In the genomic region with DNA sequence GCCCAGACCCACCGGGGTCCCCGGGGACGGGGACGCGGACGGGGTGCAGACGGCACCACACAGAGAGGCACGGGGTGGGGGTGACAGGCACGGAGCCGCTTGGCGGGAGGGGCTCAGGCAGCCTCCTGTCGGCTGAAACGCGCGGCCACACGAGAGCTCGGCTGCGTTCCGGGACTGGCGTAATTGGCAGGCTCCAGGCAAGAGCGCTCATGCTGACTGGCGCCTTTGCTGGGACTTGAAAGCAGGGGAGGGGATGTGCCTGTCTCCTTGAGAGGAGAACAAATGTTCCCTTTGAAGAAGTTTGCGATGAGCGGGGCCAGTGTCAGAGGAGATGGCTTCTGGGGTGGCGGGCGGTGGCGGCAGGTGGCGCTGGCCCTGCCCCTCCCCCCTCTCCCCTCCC, we compare ENCODE assay signal across 9 cellular contexts. TPM values are rescaled to one million over a fixed set of nuclear protein-coding genes. Genes with fewer than 3 reads are reported as not detected.
DNase-seq lines count a peak whose midpoint lies in the region; ATAC-seq, FAIRE-seq and TF ChIP-seq lines count a peak whose summit lies in the region.
"Had no signal": no experiment of that assay in that cellular context is flagged by ENCODE, and none has a peak within 500 bp of the region (broad histone marks: within the 10 kb centered on the region; RNA-seq: fewer than 3 reads in every experiment).

No MANE protein-coding gene starts in this region.

- H3K36me3 Mint-ChIP-seq in activated T-cell treated with anti-CD3 and anti-CD28 coated beads, Interleukin-2, amount 50 U/mL, for 24 hours (ENCODE audit: low read depth), result no peaks in the 10 kb centered on the region
- H3K36me3 Mint-ChIP-seq in neural progenitor cell, result no peaks in the 10 kb centered on the region

- H3K4me3 ChIP-seq in GM12865 (ENCODE audit: low read depth, low read length), result no peak overlapping the region
- H3K4me3 ChIP-seq in neural progenitor cell, result no peak overlapping the region
- H3K4me3 ChIP-seq in small intestine (ENCODE audit: low read depth in 1 of 2, low read length in 2 of 2), result no peak overlapping the region

- no peak overlapping the region for H3K9ac ChIP-seq in neural progenitor cell

- no peaks in the 10 kb centered on the region for H4K20me1 ChIP-seq in neural progenitor cell (ENCODE audit: low read depth)

- H3K27ac ChIP-seq in neural progenitor cell (no peak overlapping the region), small intestine (ENCODE audit: low read depth in 1 of 2, low read length in 1 of 2) (no peak overlapping the region)

- peak; percentile 39 for DNase-seq in GM12865 (ENCODE audit: low read depth)
- DNase-seq in NCI-H2227 (lab: John Stamatoyannopoulos, UW; ENCODE audit: unreplicated experiment), result peak; percentile 78
- peak; percentile 48 for DNase-seq in activated T-cell treated with anti-CD3 and anti-CD28 coated beads, Interleukin-2, amount 50 U/mL, for 24 hours
- peak; percentile 69 for DNase-seq in neural progenitor cell (ENCODE audit: low spot score)
- no peak for DNase-seq in small intestine
- no peak for DNase-seq in SW480 (ENCODE audit: low spot score)

- ATAC-seq in HG03432 (IDR thresholded peaks at IDR 0.05; ENCODE audit: unreplicated experiment), result no peak
- no peak for ATAC-seq in GM18909 (IDR thresholded peaks at IDR 0.05; ENCODE audit: poor library complexity, unreplicated experiment)
- ATAC-seq: left lobe of liver had no signal

- no peaks in the 10 kb centered on the region for H3K79me2 ChIP-seq in neural progenitor cell (ENCODE audit: low read depth)

- H3K27me3 ChIP-seq in neural progenitor cell (peaks cover 21% of the 10 kb centered on the region), small intestine (ENCODE audit: control insufficient read depth in 2 of 2, insufficient read depth in 2 of 2, low read length in 2 of 2) (peaks cover 15 to 26% of the 10 kb centered on the region in 2 donors)

- FAIRE-seq in small intestine (lab: Jason Lieb, UNC), result no peak

- WGBS in small intestine, 3 donors, result 28 to 39% (median 31%) methylated on average over 22 to 27 of the region's 28 CpGs

- H3K27ac Mint-ChIP-seq in activated T-cell treated with anti-CD3 and anti-CD28 coated beads, Interleukin-2, amount 50 U/mL, for 24 hours, result no peak overlapping the region
- H3K27ac Mint-ChIP-seq in neural progenitor cell, result no peak overlapping the region

- H3F3A ChIP-seq in neural progenitor cell (ENCODE audit: low read depth), result peaks cover 18% of the 10 kb centered on the region

- H3K27me3 Mint-ChIP-seq in activated T-cell treated with anti-CD3 and anti-CD28 coated beads, Interleukin-2, amount 50 U/mL, for 24 hours, result peaks cover 64% of the 10 kb centered on the region
- peaks cover 28% of the 10 kb centered on the region for H3K27me3 Mint-ChIP-seq in neural progenitor cell (ENCODE audit: insufficient read depth, low read depth)

- H3K36me3 ChIP-seq in neural progenitor cell (no peaks in the 10 kb centered on the region), small intestine (ENCODE audit: control insufficient read depth in 2 of 2, insufficient read depth in 2 of 2, low read length in 2 of 2) (no peaks in the 10 kb centered on the region)

- no peak for TF ChIP-seq CTCF in GM12865 (IDR thresholded peaks at IDR 0.05; ENCODE audit: insufficient read depth, low read depth, low read length, missing control alignments)
- TF ChIP-seq CTCF in neural progenitor cell (IDR thresholded peaks at IDR 0.05), result no peak

- H3K4me1 Mint-ChIP-seq in activated T-cell treated with anti-CD3 and anti-CD28 coated beads, Interleukin-2, amount 50 U/mL, for 24 hours (ENCODE audit: low read depth), result peaks cover 38% of the 10 kb centered on the region
- peaks cover 55% of the 10 kb centered on the region for H3K4me1 Mint-ChIP-seq in neural progenitor cell

- H3K4me1 ChIP-seq in neural progenitor cell (peaks cover 33% of the 10 kb centered on the region), small intestine (ENCODE audit: control insufficient read depth in 2 of 2, insufficient read depth in 1 of 2, low read depth in 1 of 2, low read length in 1 of 2) (no peaks in the 10 kb centered on the region)

- H3K9me3 Mint-ChIP-seq in activated T-cell treated with anti-CD3 and anti-CD28 coated beads, Interleukin-2, amount 50 U/mL, for 24 hours, result no peaks in the 10 kb centered on the region
- H3K9me3 Mint-ChIP-seq in neural progenitor cell, result no peaks in the 10 kb centered on the region

- no peak overlapping the region for H3K4me3 Mint-ChIP-seq in activated T-cell treated with anti-CD3 and anti-CD28 coated beads, Interleukin-2, amount 50 U/mL, for 24 hours
- H3K4me3 Mint-ChIP-seq in neural progenitor cell, result peak overlapping the region; percentile 50

- H3K4me2 ChIP-seq in neural progenitor cell, result no peak overlapping the region

- H3K9me3 ChIP-seq in neural progenitor cell (ENCODE audit: low read depth), result no peaks in the 10 kb centered on the region
- H3K9me3 ChIP-seq in small intestine (ENCODE audit: control insufficient read depth, low read depth), result no peaks in the 10 kb centered on the region

- H2AFZ ChIP-seq in neural progenitor cell (replicated peaks), result no peak overlapping the region

RNA-seq across cellular contexts. Expression of gene BHLHE23, which starts 25.8 kb away (rescaled TPM):
- total RNA-seq in neural progenitor cell (ENCODE audit: low replicate concordance), result 0.22 TPM in 1 of 2 replicates, not detected in the other
- polyA plus RNA-seq in small intestine, result not detected
- total RNA-seq: left lobe of liver had no signal

RNA-seq across cellular contexts. Expression of gene SLC17A9, which starts 28.5 kb away (rescaled TPM):
- 0.17 and 0.74 TPM in 2 replicates for total RNA-seq in neural progenitor cell (ENCODE audit: low replicate concordance)
- 1 to 10 TPM in 2 of 3 donors, under 1 TPM in 1; 0.22 to 2.0 (median 1.6) TPM for polyA plus RNA-seq in small intestine

RNA-seq across cellular contexts. Expression of gene GID8, which starts 43.0 kb away (rescaled TPM):
- total RNA-seq in neural progenitor cell (ENCODE audit: low replicate concordance), result 48.7 and 50.0 TPM in 2 replicates
- 10 to 100 TPM; 14.3 to 17.6 (median 16.5) TPM for polyA plus RNA-seq in small intestine

RNA-seq across cellular contexts. Expression of gene DIDO1, which starts 54.7 kb away (rescaled TPM):
- 64.5 and 68.5 TPM in 2 replicates for total RNA-seq in neural progenitor cell (ENCODE audit: low replicate concordance)
- 10 to 100 TPM; 11.6 to 19.2 (median 12.3) TPM for polyA plus RNA-seq in small intestine

Comparison
In these comparisons a context has a peak if more than half of its experiments do, and no peak if none do; other contexts are left out.
1. DNase-seq: peak in GM12865 (single experiment), NCI-H2227 (single experiment), activated T-cell treated with anti-CD3 and anti-CD28 coated beads, Interleukin-2, amount 50 U/mL, for 24 hours (single experiment) and neural progenitor cell (single experiment); none in small intestine (single experiment) and SW480 (single experiment).